ENCODE assay signal across 8 cellular contexts in genomic region chr12:56189336-56189917, GRCh38. TPM values are rescaled to one million over a fixed set of nuclear protein-coding genes. Genes with fewer than 3 reads are reported as not detected.
DNase-seq lines count a peak whose midpoint lies in the region; ATAC-seq and TF ChIP-seq lines count a peak whose summit lies in the region.

Gene SMARCC2 (minus strand): TSS chr12:56189483. CDS start chr12:56189461, 22 bp downstream.

- DNase-seq in ACHN (peak; percentile 96), NCI-H446 (lab: John Stamatoyannopoulos, UW) (peak; percentile 49 to 88), chondrocyte (ENCODE audit: low spot score) (no peak), kidney glomerular epithelial cell (lab: John Stamatoyannopoulos, UW) (peak; percentile 67)
- peak; percentile 78 to 80 for DNase-seq in activated CD4-positive, alpha-beta T cell treated with anti-CD3 and anti-CD28 coated beads for 24 hours (ENCODE audit: low read depth in 2 of 2)
- DNase-seq in stimulated activated CD4-positive, alpha-beta T cell treated with anti-CD3 and anti-CD28 coated beads, Interleukin-15, amount 100 ng/mL, for 48 hours (ENCODE audit: low read depth in 2 of 2): peak; percentile 74 to 77

- H3K36me3 Mint-ChIP-seq in chondrocyte (ENCODE audit: low read depth): peaks cover 8% of the 10 kb centered on the region

- peaks cover 33% of the 10 kb centered on the region for H3K4me1 Mint-ChIP-seq in chondrocyte (ENCODE audit: low read depth)

- peak; percentile 87 for TF ChIP-seq CTCF in chondrocyte (IDR thresholded peaks at IDR 0.05)

- peak; percentile 73 for ATAC-seq in GM18868 (IDR thresholded peaks at IDR 0.05; ENCODE audit: unreplicated experiment)
- ATAC-seq in HG03159 (IDR thresholded peaks at IDR 0.05; ENCODE audit: unreplicated experiment): peak; percentile 70

- in situ Hi-C loops in ACHN (cut with HindIII; ENCODE audit: low pct_ligation_motif_present, low pct_unique_long_range_greater_than_20kb, low sequenced_read_pairs): loop anchor here (5.0 kb wide), 1 partner anchor 72 kb away; the partner anchor contains the start of genes RPL41 and ZC3H10

- no peaks in the 10 kb centered on the region for H3K9me3 Mint-ChIP-seq in chondrocyte (ENCODE audit: low read depth)

- H3K4me3 Mint-ChIP-seq in chondrocyte (ENCODE audit: unreplicated experiment): peak within 1 kb of the TSS; percentile 99

- H3K27me3 Mint-ChIP-seq in chondrocyte (ENCODE audit: low read depth): no peaks in the 10 kb centered on the region

- peak within 1 kb of the TSS; percentile 99 for H3K27ac Mint-ChIP-seq in chondrocyte (ENCODE audit: unreplicated experiment)

RNA-seq across cellular contexts. Expression of gene SMARCC2, which starts in this region (rescaled TPM):
- total RNA-seq in chondrocyte: 50.4 to 96.7 TPM (median 57.4 TPM) in 3 replicates
